Comparison of ENCODE assay signal across 1 cellular context in the genomic region with DNA sequence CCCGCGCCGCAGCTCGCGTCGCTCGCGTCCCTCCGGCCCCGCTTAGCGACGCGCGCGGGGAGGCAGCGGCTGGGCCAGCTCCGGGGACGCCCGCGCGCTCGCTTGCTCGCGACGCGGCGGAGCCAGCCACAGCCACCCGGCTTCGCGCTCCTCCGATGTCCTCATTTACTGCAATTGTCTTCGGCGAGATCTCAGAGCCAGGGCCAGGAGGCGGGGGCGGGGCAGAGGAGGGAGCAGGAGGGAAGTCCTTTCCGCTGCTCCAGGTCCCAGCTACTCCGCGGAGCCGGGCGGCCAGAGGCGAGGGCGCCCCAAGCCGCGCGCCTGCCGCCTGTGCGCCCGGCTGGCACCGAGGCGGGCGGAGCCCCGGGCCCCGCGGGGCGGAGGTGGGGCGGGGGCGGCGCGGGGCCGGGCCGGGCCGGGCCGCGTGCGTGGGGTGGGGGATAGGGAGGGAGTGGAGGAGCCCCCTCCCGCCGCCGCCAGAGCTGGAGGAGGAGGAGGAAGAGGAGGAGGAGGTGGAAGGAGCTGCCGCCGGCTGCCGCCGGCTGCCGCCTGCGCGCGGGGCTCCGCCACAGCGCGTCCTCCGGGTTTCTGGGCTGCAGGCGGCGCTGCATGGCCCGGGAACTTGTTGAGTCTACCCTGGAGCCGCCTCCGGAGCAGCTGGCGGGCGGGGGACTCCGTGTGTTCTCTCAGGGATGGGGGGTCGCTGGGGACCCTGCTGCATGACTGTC.
A peak's percentile ranks its signal among the peaks of the same experiment; 100 is the strongest.
TF ChIP-seq lines count a peak whose summit lies in the region.

A gene with protein sequence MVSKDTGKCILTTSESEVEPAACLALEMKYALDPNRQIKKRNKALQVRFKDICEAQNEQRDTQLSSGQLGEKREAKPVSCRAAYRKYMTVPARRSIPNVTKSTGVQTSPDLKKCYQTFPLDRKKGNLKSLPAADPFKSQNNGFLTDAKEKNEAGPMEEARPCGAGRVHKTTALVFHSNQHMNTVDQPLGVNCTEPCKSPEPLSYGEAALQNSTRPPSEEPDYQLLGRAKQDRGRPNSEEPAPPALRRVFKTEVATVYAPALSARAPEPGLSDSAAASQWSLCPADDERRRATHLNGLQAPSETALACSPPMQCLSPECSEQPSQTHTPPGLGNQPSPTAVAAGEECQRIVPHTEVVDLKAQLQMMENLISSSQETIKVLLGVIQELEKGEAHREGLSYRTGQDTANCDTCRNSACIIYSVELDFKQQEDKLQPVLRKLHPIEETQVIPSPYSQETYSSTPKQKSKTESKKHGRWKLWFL (minus strand): TSS at position 365 of the 728 bp plus-strand sequence. CDS start 20,196 bp downstream, outside the sequence.

TF ChIP-seq in IMR-90, 13 proteins besides CTCF, POLR2A, EP300 and RAD21:
- TF ChIP-seq MAZ (IDR thresholded peaks at IDR 0.05; ENCODE audit: borderline replicate concordance, low read depth, low read length) (peak; percentile 26; the same call in 1 of the 2 replicates), RCOR1 (IDR thresholded peaks at IDR 0.05; ENCODE audit: insufficient replicate concordance, low read length) (no peak)
